ENCODE assay signal across 9 cellular contexts in the genomic region with DNA sequence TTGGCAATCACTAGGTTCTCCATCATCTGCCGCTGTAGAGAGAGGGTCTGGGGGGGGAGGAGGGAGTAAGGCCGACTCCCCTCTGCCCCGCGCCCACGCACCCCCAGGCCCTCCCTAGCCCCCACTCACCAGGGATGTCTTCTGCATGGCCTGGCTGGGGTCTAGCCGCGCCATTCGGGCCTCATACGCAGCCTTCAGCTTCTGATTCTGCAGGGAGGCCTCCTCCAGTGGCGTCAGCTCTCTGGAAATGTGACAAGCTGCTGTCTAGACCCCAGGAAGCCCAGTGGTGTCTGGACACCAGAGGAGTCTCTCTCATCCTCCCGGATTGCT. TPM values are rescaled to one million over a fixed set of nuclear protein-coding genes. Genes with fewer than 3 reads are reported as not detected.
DNase-seq lines count a peak whose midpoint lies in the region; ATAC-seq and TF ChIP-seq lines count a peak whose summit lies in the region.
"Had no signal": no experiment of that assay in that cellular context is flagged by ENCODE, and none has a peak within 500 bp of the region (broad histone marks: within the 10 kb centered on the region; RNA-seq: fewer than 3 reads in every experiment).

No MANE protein-coding gene starts in this region.

- no peaks in the 10 kb centered on the region for H3K9me2 ChIP-seq in Karpas-422 (replicated peaks; ENCODE audit: insufficient read depth, low read length)

- peak overlapping the region; percentile 54 for H3K27ac Mint-ChIP-seq in Calu3 (ENCODE audit: unreplicated experiment)
- no peak overlapping the region for H3K27ac Mint-ChIP-seq in naive thymus-derived CD4-positive, alpha-beta T cell

- POLR2A ChIA-PET in naive thymus-derived CD4-positive, alpha-beta T cell (lab: Charles Lee) = interaction anchor here (0.6 to 4.0 kb wide), 6 partner anchors 8 to 82 kb away, joined by 3 to 22 read pairs (median 4); a partner anchor contains a TSS

- WGBS in mammary epithelial cell (ENCODE audit: low coverage, missing lambda C conversion rate) = 9% methylated on average over 5 of the region's 11 CpGs

- no peak for ATAC-seq in naive thymus-derived CD4-positive, alpha-beta T cell
- no peak for ATAC-seq in HG03378 (IDR thresholded peaks at IDR 0.05; ENCODE audit: unreplicated experiment)

- TF ChIP-seq CTCF in Calu3 (IDR thresholded peaks at IDR 0.05; ENCODE audit: unreplicated experiment) (no peak), mammary epithelial cell (conservative IDR thresholded peaks at IDR 0.05 in 1 of 2, IDR thresholded peaks at IDR 0.05 in 1 of 2; ENCODE audit: extremely low read depth in 1 of 2, insufficient read depth in 1 of 2, low read depth in 1 of 2, low read length in 2 of 2) (no peak), WERI-Rb-1 (IDR thresholded peaks at IDR 0.05; ENCODE audit: low read depth, low read length) (no peak)

- DNase-seq in Calu3 = no peak
- DNase-seq in Karpas-422 = peak; percentile 62
- no peak for DNase-seq in mammary epithelial cell
- DNase-seq in naive thymus-derived CD4-positive, alpha-beta T cell = no peak
- DNase-seq in hypothalamus (lab: John Stamatoyannopoulos, UW) = no peak
- no peak for DNase-seq in WERI-Rb-1
- DNase-seq in SIG-M5 treated with dmso at 0.1 percent for 504 hours (lab: John Stamatoyannopoulos, UW; ENCODE audit: unreplicated experiment) = no peak
- DNase-seq: nucleus accumbens had no signal

- H3K36me3 ChIP-seq in Karpas-422 (ENCODE audit: insufficient read depth, low read length) (peaks cover 17% of the 10 kb centered on the region; the same call in 1 of the 2 replicates), mammary epithelial cell (ENCODE audit: insufficient read depth, low read length) (no peaks in the 10 kb centered on the region), WERI-Rb-1 (no peaks in the 10 kb centered on the region)
- peaks cover 0 to 4% (median 0%) of the 10 kb centered on the region in 3 experiments for H3K36me3 ChIP-seq in naive thymus-derived CD4-positive, alpha-beta T cell (ENCODE audit: control insufficient read depth in 2 of 3, insufficient read depth in 3 of 3, low read length in 3 of 3)

- dilution Hi-C loops in mammary epithelial cell (cut with HindIII; ENCODE audit: low sequenced_read_pairs) = loop anchor here (5.0 kb wide), 1 partner anchor 45 kb away; no protein-coding TSS in a partner anchor

- no peak overlapping the region for H2AFZ ChIP-seq in Karpas-422 (ENCODE audit: low read length)
- peak overlapping the region; percentile 90 for H2AFZ ChIP-seq in mammary epithelial cell (ENCODE audit: low read depth, low read length)

- H3K27ac ChIP-seq in Karpas-422 (ENCODE audit: low read length) (peak overlapping the region; percentile 55; the same call in 1 of the 2 replicates), mammary epithelial cell (ENCODE audit: insufficient read depth, low read depth, low read length) (no peak overlapping the region), WERI-Rb-1 (no peak overlapping the region)
- no peak overlapping the region for H3K27ac ChIP-seq in naive thymus-derived CD4-positive, alpha-beta T cell (ENCODE audit: low read depth, low read length)

- no peaks in the 10 kb centered on the region for H3K9me3 ChIP-seq in Karpas-422 (ENCODE audit: low read length)
- no peaks in the 10 kb centered on the region for H3K9me3 ChIP-seq in mammary epithelial cell (replicated peaks; ENCODE audit: insufficient read depth, low read length)
- no peaks in the 10 kb centered on the region for H3K9me3 ChIP-seq in naive thymus-derived CD4-positive, alpha-beta T cell (ENCODE audit: control insufficient read depth in 2 of 3, low read length in 3 of 3)
- no peaks in the 10 kb centered on the region for H3K9me3 ChIP-seq in WERI-Rb-1 (ENCODE audit: severe bottlenecking)

- CTCF ChIA-PET in Calu3 (lab: Charles Lee) (interaction anchor here (0.5 kb wide), 1 partner anchor 89 kb away, joined by 4 read pairs; no protein-coding TSS in a partner anchor), mammary epithelial cell (lab: Charles Lee; ENCODE audit: low non-redundant PET) (interaction anchor here (0.6 kb wide), 1 partner anchor 804 kb away, joined by 3 read pairs; no protein-coding TSS in a partner anchor)
- CTCF ChIA-PET in naive thymus-derived CD4-positive, alpha-beta T cell (lab: Charles Lee) = interaction anchor here (0.8 kb wide), 1 partner anchor 36 kb away, joined by 3 read pairs; no protein-coding TSS in a partner anchor

- H3K4me2 ChIP-seq in Karpas-422 (ENCODE audit: low read depth, low read length, poor library complexity, severe bottlenecking) = peak overlapping the region; percentile 75
- peak overlapping the region; percentile 95 for H3K4me2 ChIP-seq in mammary epithelial cell (ENCODE audit: insufficient read depth, low read depth, low read length)

- H3K4me1 Mint-ChIP-seq in Calu3 (ENCODE audit: low read depth, unreplicated experiment) = peaks cover 4% of the 10 kb centered on the region
- H3K4me1 Mint-ChIP-seq in naive thymus-derived CD4-positive, alpha-beta T cell = peaks cover 0 to 7% (median 3%) of the 10 kb centered on the region in 7 donors

- H4K20me1 ChIP-seq in Karpas-422 (ENCODE audit: insufficient read depth, low read depth, low read length) = no peaks in the 10 kb centered on the region
- no peaks in the 10 kb centered on the region for H4K20me1 ChIP-seq in mammary epithelial cell (ENCODE audit: insufficient read depth, low read length)

- no peaks in the 10 kb centered on the region for H3K27me3 Mint-ChIP-seq in Calu3 (ENCODE audit: unreplicated experiment)
- H3K27me3 Mint-ChIP-seq in naive thymus-derived CD4-positive, alpha-beta T cell = no peaks in the 10 kb centered on the region

- peaks cover 6% of the 10 kb centered on the region for H3K4me1 ChIP-seq in Karpas-422 (ENCODE audit: low read length)
- H3K4me1 ChIP-seq in mammary epithelial cell (ENCODE audit: insufficient read depth, low read length) = peaks cover 9% of the 10 kb centered on the region
- H3K4me1 ChIP-seq in naive thymus-derived CD4-positive, alpha-beta T cell (ENCODE audit: control insufficient read depth in 2 of 2, insufficient read depth in 2 of 2, low read length in 2 of 2) = peaks cover 0 to 7% of the 10 kb centered on the region in 2 donors

- peaks cover 76% of the 10 kb centered on the region for H3K36me3 Mint-ChIP-seq in Calu3 (ENCODE audit: insufficient read depth, unreplicated experiment)
- H3K36me3 Mint-ChIP-seq in naive thymus-derived CD4-positive, alpha-beta T cell = peaks cover 0 to 5% (median 0%) of the 10 kb centered on the region in 5 donors

- in situ Hi-C loops in mammary epithelial cell (cut with MboI; ENCODE audit: low sequenced_read_pairs in 2 of 2) = no loop called here

- BruUV-seq in Calu3 (replicated peaks; lab: Mats Ljungman, UMichigan) (no TSS peak), mammary epithelial cell (replicated peaks; lab: Mats Ljungman, UMichigan) (no TSS peak)

- H3K4me3 Mint-ChIP-seq in Calu3 (ENCODE audit: low read depth, unreplicated experiment) = peak overlapping the region; percentile 76
- peak overlapping the region in 9 of 10 donors; percentile 42 to 78 (median 70) for H3K4me3 Mint-ChIP-seq in naive thymus-derived CD4-positive, alpha-beta T cell

- H3K9me3 Mint-ChIP-seq in Calu3 (ENCODE audit: low read depth, unreplicated experiment) = no peaks in the 10 kb centered on the region
- H3K9me3 Mint-ChIP-seq in naive thymus-derived CD4-positive, alpha-beta T cell = no peaks in the 10 kb centered on the region

- peaks cover 23% of the 10 kb centered on the region for H3K79me2 ChIP-seq in Karpas-422 (ENCODE audit: low read length)
- H3K79me2 ChIP-seq in mammary epithelial cell (ENCODE audit: insufficient read depth, low read length) = peaks cover 3% of the 10 kb centered on the region

- intact Hi-C loops in Calu3 (cut with micrococcal nuclease; ENCODE audit: unreplicated experiment) (no loop called here), mammary epithelial cell (cut with micrococcal nuclease) (no loop called here)
- intact Hi-C loops in naive thymus-derived CD4-positive, alpha-beta T cell (cut with micrococcal nuclease) = no loop called here

- H3K27me3 ChIP-seq in Karpas-422 (ENCODE audit: low read length) (no peaks in the 10 kb centered on the region), mammary epithelial cell (ENCODE audit: insufficient read depth, low read length) (no peaks in the 10 kb centered on the region), WERI-Rb-1 (ENCODE audit: insufficient read depth, low read depth, severe bottlenecking) (no peaks in the 10 kb centered on the region)
- H3K27me3 ChIP-seq in naive thymus-derived CD4-positive, alpha-beta T cell (ENCODE audit: control insufficient read depth in 2 of 2, insufficient read depth in 2 of 2, low read length in 2 of 2) = no peaks in the 10 kb centered on the region

- H3K9ac ChIP-seq in Karpas-422 (ENCODE audit: low read length) = peak overlapping the region; percentile 96
- peak overlapping the region; percentile 32 for H3K9ac ChIP-seq in mammary epithelial cell (ENCODE audit: insufficient read depth, low read length)

- H3K4me3 ChIP-seq in Karpas-422 (ENCODE audit: low read length) (peak overlapping the region; percentile 96), mammary epithelial cell (replicated peaks in 1 of 3; ENCODE audit: insufficient read depth in 1 of 3, low read depth in 2 of 3, low read length in 3 of 3) (peak overlapping the region; percentile 56 to 91 (median 76)), WERI-Rb-1 (ENCODE audit: low read depth, low read length) (no peak overlapping the region)
- peak overlapping the region; percentile 47 for H3K4me3 ChIP-seq in naive thymus-derived CD4-positive, alpha-beta T cell (ENCODE audit: low read length)

RNA-seq across cellular contexts. Expression of a gene that starts 8.3 kb away (rescaled TPM):
- total RNA-seq in Calu3 (2022) = 26.7 and 28.2 TPM in 2 replicates
- total RNA-seq in Karpas-422 (2014; rRNA removed; shearing (Covaris generic); ENCODE audit: low replicate concordance) = 4.8 and 5.6 TPM in 2 replicates
- 1 to 10 TPM; 4.3 to 8.0 TPM for total RNA-seq in mammary epithelial cell
- polyA plus RNA-seq in mammary epithelial cell = 3.5 TPM
- 2.7 TPM for polyA minus RNA-seq in mammary epithelial cell
- 10 to 100 TPM; 11.2 to 28.9 (median 13.3) TPM for total RNA-seq in naive thymus-derived CD4-positive, alpha-beta T cell
- 1 to 10 TPM in 1 of 2 donors, under 1 TPM in 1; 0.93 to 1.5 TPM for polyA plus RNA-seq in naive thymus-derived CD4-positive, alpha-beta T cell

RNA-seq across cellular contexts. Expression of a gene that starts 8.9 kb away (rescaled TPM):
- total RNA-seq in Calu3 (2022) = 30.6 and 37.2 TPM in 2 replicates
- total RNA-seq in Karpas-422 (2014; rRNA removed; shearing (Covaris generic); ENCODE audit: low replicate concordance) = 21.8 and 41.5 TPM in 2 replicates
- 10 to 100 TPM; 11.5 to 20.4 TPM for total RNA-seq in mammary epithelial cell
- 9.8 TPM for polyA plus RNA-seq in mammary epithelial cell
- 4.3 TPM for polyA minus RNA-seq in mammary epithelial cell
- 100 to 1,000 TPM in 4 of 5 experiments, 10 to 100 TPM in 1; 75.4 to 160 (median 137) TPM for total RNA-seq in naive thymus-derived CD4-positive, alpha-beta T cell
- polyA plus RNA-seq in naive thymus-derived CD4-positive, alpha-beta T cell = 10 to 100 TPM; 17.0 to 65.1 TPM

RNA-seq across cellular contexts. Expression of a gene that starts 10.9 kb away (rescaled TPM):
- total RNA-seq in Calu3 (2022) = 20.7 and 23.6 TPM in 2 replicates
- 4.7 and 14.8 TPM in 2 replicates for total RNA-seq in Karpas-422 (2014; rRNA removed; shearing (Covaris generic); ENCODE audit: low replicate concordance)
- total RNA-seq in mammary epithelial cell = 1 to 10 TPM; 6.8 to 7.4 TPM
- 3.2 TPM for polyA plus RNA-seq in mammary epithelial cell
- polyA minus RNA-seq in mammary epithelial cell = 0.36 TPM
- 10 to 100 TPM in 3 of 5 experiments, 1 to 10 TPM in 2; 8.4 to 32.2 (median 12.0) TPM for total RNA-seq in naive thymus-derived CD4-positive, alpha-beta T cell
- 10 to 100 TPM in 1 of 2 donors, 1 to 10 TPM in 1; 7.0 to 12.4 TPM for polyA plus RNA-seq in naive thymus-derived CD4-positive, alpha-beta T cell

RNA-seq across cellular contexts. Expression of a gene that starts 26.0 kb away (rescaled TPM):
- total RNA-seq in Calu3 (2022) (102 and 106 TPM in 2 replicates), mammary epithelial cell (10 to 100 TPM; 38.5 to 72.0 TPM)
- 25.6 and 61.6 TPM in 2 replicates for total RNA-seq in Karpas-422 (2014; rRNA removed; shearing (Covaris generic); ENCODE audit: low replicate concordance)
- 42.1 TPM for polyA plus RNA-seq in mammary epithelial cell
- 13.5 TPM for polyA minus RNA-seq in mammary epithelial cell
- 100 to 1,000 TPM in 3 of 5 experiments, 10 to 100 TPM in 2; 91.5 to 150 (median 102) TPM for total RNA-seq in naive thymus-derived CD4-positive, alpha-beta T cell
- 10 to 100 TPM; 32.8 to 68.4 TPM for polyA plus RNA-seq in naive thymus-derived CD4-positive, alpha-beta T cell

RNA-seq across cellular contexts. Expression of a gene that starts 54.8 kb away (rescaled TPM):
- total RNA-seq in Calu3 (2022) (23.5 and 27.3 TPM in 2 replicates), mammary epithelial cell (10 to 100 TPM in 1 of 2 donors, 1 to 10 TPM in 1; 2.2 to 11.2 TPM)
- total RNA-seq in Karpas-422 (2014; rRNA removed; shearing (Covaris generic); ENCODE audit: low replicate concordance) = 5.1 and 5.3 TPM in 2 replicates
- 6.4 TPM for polyA plus RNA-seq in mammary epithelial cell
- 3.5 TPM for polyA minus RNA-seq in mammary epithelial cell
- total RNA-seq in naive thymus-derived CD4-positive, alpha-beta T cell = 10 to 100 TPM in 2 of 5 experiments, 1 to 10 TPM in 3; 6.4 to 17.0 (median 7.9) TPM
- polyA plus RNA-seq in naive thymus-derived CD4-positive, alpha-beta T cell = 1 to 10 TPM; 2.4 to 2.6 TPM
